4 cellular contexts compared by ENCODE assay signal in genomic region chr1:35058321-35058720, GRCh38. TPM values are rescaled to one million over a fixed set of nuclear protein-coding genes. Genes with fewer than 3 reads are reported as not detected.
DNase-seq lines count a peak whose midpoint lies in the region; ATAC-seq, FAIRE-seq and TF ChIP-seq lines count a peak whose summit lies in the region.
"Not testable (repeated sequence)": the region's sequence is repeated elsewhere in the genome, so short reads cannot be mapped to it uniquely, and the experiment has no call there.

No MANE protein-coding gene starts in this region.

- FAIRE-seq in K562 (lab: Jason Lieb, UNC): not testable (repeated sequence)

- not testable (repeated sequence) for H3K9me3 ChIP-seq in HCT116 (ENCODE audit: control insufficient read depth in 1 of 2, insufficient read depth in 1 of 2, low read depth in 1 of 2, low read length in 2 of 2); K562 (replicated peaks; ENCODE audit: control insufficient read depth, insufficient read depth, low read depth, low read length)

- CTCF ChIA-PET in HCT116 (lab: Charles Lee); K562 (lab: Yijun Ruan, JAX; ENCODE audit: low intra/inter-chr PET ratio): not testable (repeated sequence)

- not testable (repeated sequence) for H3K9me2 ChIP-seq in HCT116 (ENCODE audit: insufficient read depth)

- TF ChIP-seq CTCF in HCT116 (IDR thresholded peaks at IDR 0.05 in 2 of 3, conservative IDR thresholded peaks at IDR 0.05 in 1 of 3; ENCODE audit: borderline replicate concordance in 1 of 3, insufficient read depth in 1 of 3, low read depth in 2 of 3, low read length in 2 of 3); K562 (IDR thresholded peaks at IDR 0.05 in 2 of 3, conservative IDR thresholded peaks at IDR 0.05 in 1 of 3; ENCODE audit: insufficient read depth in 2 of 3, low read depth in 1 of 3, low read length in 3 of 3): not testable (repeated sequence)

- BruUV-seq in HCT116 (replicated peaks; lab: Mats Ljungman, UMichigan); K562 (replicated peaks; lab: Mats Ljungman, UMichigan): not testable (repeated sequence)

- not testable (repeated sequence) for TF ChIP-seq EP300 in K562 (IDR thresholded peaks at IDR 0.05; ENCODE audit: low read length)

- not testable (repeated sequence) for H3K9me1 ChIP-seq in K562 (ENCODE audit: control insufficient read depth, insufficient read depth, low read length)

- not testable (repeated sequence) for H2AFZ ChIP-seq in HCT116 (ENCODE audit: low read depth, low read length, poor library complexity, severe bottlenecking); K562 (ENCODE audit: low read depth, low read length)

- TF ChIP-seq RAD21 in HCT116 (IDR thresholded peaks at IDR 0.05; ENCODE audit: low read depth); K562 (CRISPR knock-in tag; conservative IDR thresholded peaks at IDR 0.05 in 1 of 2, IDR thresholded peaks at IDR 0.05 in 1 of 2): not testable (repeated sequence)

- H4K20me1 ChIP-seq in HCT116 (ENCODE audit: insufficient read depth); K562 (replicated peaks; ENCODE audit: control insufficient read depth, insufficient read depth, low read length): not testable (repeated sequence)

- not testable (repeated sequence) for H3K27me3 ChIP-seq in HCT116 (ENCODE audit: insufficient read depth, low read length)
- peaks cover 3 to 11% of the 10 kb centered on the region in 2 experiments; a peak in 3 of 5 replicates for H3K27me3 ChIP-seq in K562 (ENCODE audit: control insufficient read depth in 2 of 2, insufficient read depth in 2 of 2, low read length in 2 of 2)

- intact Hi-C loops in HCT116 (cut with micrococcal nuclease); K562 (cut with micrococcal nuclease); left colon (cut with DNase I, micrococcal nuclease): not testable (repeated sequence)

- H3K36me3 ChIP-seq in HCT116 (ENCODE audit: control insufficient read depth in 1 of 2, insufficient read depth in 2 of 2, low read length in 2 of 2); K562 (ENCODE audit: control insufficient read depth, insufficient read depth, low read length): not testable (repeated sequence)

- RAD21 ChIA-PET in HCT116 (lab: Charles Lee; ENCODE audit: low non-redundant PET in 1 of 2, low total read pairs in 2 of 2, uncharacterized antibody in 2 of 2, unreplicated experiment in 2 of 2): not testable (repeated sequence)

- H3K79me2 ChIP-seq in HCT116 (ENCODE audit: insufficient read depth, low read length); K562 (ENCODE audit: control insufficient read depth, insufficient read depth, low read length): not testable (repeated sequence)

- POLR2A ChIA-PET in HCT116 (lab: Charles Lee); K562 (lab: Yijun Ruan, JAX): not testable (repeated sequence)

- not testable (repeated sequence) for H3K4me1 ChIP-seq in HCT116 (ENCODE audit: control insufficient read depth in 1 of 2, insufficient read depth in 2 of 2, low read length in 2 of 2); K562 (replicated peaks in 1 of 2; ENCODE audit: control insufficient read depth in 2 of 2, insufficient read depth in 2 of 2, low read length in 2 of 2)

- not testable (repeated sequence) for DNase-seq in HCT116 (ENCODE audit: low read depth, low spot score); K562 (ENCODE audit: extremely low read depth in 1 of 4, low spot score in 3 of 4); left colon

- in situ Hi-C loops in K562 (cut with MboI): not testable (repeated sequence)

- not testable (repeated sequence) for H3K4me3 ChIP-seq in HCT116 (replicated peaks in 1 of 2; ENCODE audit: low read depth in 1 of 2, low read length in 2 of 2); K562

- not testable (repeated sequence) for H3K27ac ChIP-seq in HCT116 (ENCODE audit: low read depth, low read length); K562 (ENCODE audit: extremely low read depth, low read depth, low read length)

- not testable (repeated sequence) for ATAC-seq in HCT116, K562
- ATAC-seq in esophagus mucosa: peak; percentile 92
- peak; percentile 42 for ATAC-seq in left colon

- 0 out of 2 replicates have a peak overlapping the region, but pooled peaks have one; percentile 3 for H3K4me2 ChIP-seq in HCT116 (ENCODE audit: low read length)
- not testable (repeated sequence) for H3K4me2 ChIP-seq in K562 (ENCODE audit: insufficient read depth, low read length)

- not testable (repeated sequence) for H3K9ac ChIP-seq in HCT116 (ENCODE audit: low read length); K562 (ENCODE audit: insufficient read depth in 1 of 2, low read depth in 2 of 2, low read length in 2 of 2)

- TF ChIP-seq POLR2A in HCT116 (IDR thresholded peaks at IDR 0.05; ENCODE audit: borderline replicate concordance, extremely low read depth, insufficient read depth, insufficient read length); K562 (conservative IDR thresholded peaks at IDR 0.05): not testable (repeated sequence)

- 19% methylated on average over 7 of the region's 7 CpGs for WGBS in K562 (ENCODE audit: insufficient coverage, low coverage, missing lambda C conversion rate)

TF ChIP-seq in HCT116, 20 proteins besides CTCF, POLR2A, EP300 and RAD21:
- TF ChIP-seq MAX (IDR thresholded peaks at IDR 0.05): 0 out of 2 replicates have a peak, but pooled peaks have one; percentile 19

TF ChIP-seq in K562, 482 proteins besides CTCF, POLR2A, EP300 and RAD21:
- peak; percentile 16; the same call in 1 of the 2 replicates for TF ChIP-seq PKNOX1 (IDR thresholded peaks at IDR 0.05)

RNA-seq across cellular contexts. Expression of gene ZMYM1, which starts 20.9 kb away (rescaled TPM):
- 37.6 TPM for total RNA-seq in HCT116 (2021; ENCODE audit: unreplicated experiment)
- polyA plus RNA-seq in HCT116 (2012): 5.9 and 8.3 TPM in 2 replicates
- total RNA-seq in K562 (2011; cell fraction: chromatin; rRNA removed; ENCODE audit: low replicate concordance): 52.0 and 81.1 TPM in 2 replicates
- total RNA-seq in K562 (2011; cell fraction: nucleolus; rRNA removed): 19.8 and 24.6 TPM in 2 replicates
- total RNA-seq in K562 (2011; cell fraction: nucleoplasm; rRNA removed): 35.9 and 38.6 TPM in 2 replicates
- total RNA-seq in K562 (2014; rRNA removed): 8.0 and 10.6 TPM in 2 replicates
- total RNA-seq in K562 (2014; rRNA removed; fragmentation: Illumina TruSeq; extraction: Trizol): 23.9 and 25.1 TPM in 2 replicates
- 20.5 and 24.5 TPM in 2 replicates for total RNA-seq in K562 (2015; rRNA removed; fragmentation: Illumina TruSeq; extraction: Trizol)
- 18.6 and 20.3 TPM in 2 replicates for total RNA-seq in K562 (2021)
- 25.4 and 27.0 TPM in 2 replicates for polyA plus RNA-seq in K562 (2011; rRNA removed)
- polyA plus RNA-seq in K562 (2011; cell fraction: cytosol; rRNA removed): 6.5 and 12.9 TPM in 2 replicates
- polyA plus RNA-seq in K562 (2011; cell fraction: nucleus; rRNA removed): 21.6 and 24.5 TPM in 2 replicates
- polyA plus RNA-seq in K562 (2012): 7.5 and 8.5 TPM in 2 replicates
- 12.2 and 15.8 TPM in 2 replicates for polyA plus RNA-seq in K562 (2014; fragmentation: Illumina TruSeq; extraction: Trizol)
- polyA plus RNA-seq in K562 (2014; fragmentation: Nextera tagmentation; extraction: Ambion mirVana): 10 to 100 TPM in 1 of 2 experiments, 1 to 10 TPM in 1; 8.8 to 14.2 TPM
- polyA plus RNA-seq in K562 (2014; rRNA removed): 7.5 and 8.6 TPM in 2 replicates
- 63.3 and 94.2 TPM in 2 replicates for polyA minus RNA-seq in K562 (2011; rRNA and poly(A)+ RNA removed)
- polyA minus RNA-seq in K562 (2011; cell fraction: cytosol; rRNA and poly(A)+ RNA removed): 17.0 and 20.5 TPM in 2 replicates
- 7.1 and 24.3 TPM in 2 replicates for polyA minus RNA-seq in K562 (2011; cell fraction: nucleus; rRNA and poly(A)+ RNA removed)
- total RNA-seq in esophagus mucosa: 17.5 TPM
- 10 to 100 TPM; 12.3 to 15.9 TPM for total RNA-seq in left colon

RNA-seq across cellular contexts. Expression of gene ZMYM6, which starts 26.6 kb away (rescaled TPM):
- total RNA-seq in HCT116 (2021; ENCODE audit: unreplicated experiment): 14.4 TPM
- polyA plus RNA-seq in HCT116 (2012): 2.8 and 4.1 TPM in 2 replicates
- 68.5 and 124 TPM in 2 replicates for total RNA-seq in K562 (2011; cell fraction: chromatin; rRNA removed; ENCODE audit: low replicate concordance)
- total RNA-seq in K562 (2011; cell fraction: nucleolus; rRNA removed): 42.4 and 49.6 TPM in 2 replicates
- total RNA-seq in K562 (2011; cell fraction: nucleoplasm; rRNA removed): 65.0 and 87.1 TPM in 2 replicates
- 8.9 and 9.0 TPM in 2 replicates for total RNA-seq in K562 (2014; rRNA removed)
- total RNA-seq in K562 (2014; rRNA removed; fragmentation: Illumina TruSeq; extraction: Trizol): 19.7 and 20.8 TPM in 2 replicates
- total RNA-seq in K562 (2015; rRNA removed; fragmentation: Illumina TruSeq; extraction: Trizol): 15.8 and 18.7 TPM in 2 replicates
- 19.3 and 21.4 TPM in 2 replicates for total RNA-seq in K562 (2021)
- polyA plus RNA-seq in K562 (2011; rRNA removed): 19.6 and 22.6 TPM in 2 replicates
- polyA plus RNA-seq in K562 (2011; cell fraction: cytosol; rRNA removed): 6.0 and 11.4 TPM in 2 replicates
- polyA plus RNA-seq in K562 (2011; cell fraction: nucleus; rRNA removed): 48.1 and 49.8 TPM in 2 replicates
- polyA plus RNA-seq in K562 (2012): 13.0 and 15.5 TPM in 2 replicates
- 16.6 and 21.6 TPM in 2 replicates for polyA plus RNA-seq in K562 (2014; fragmentation: Illumina TruSeq; extraction: Trizol)
- 10 to 100 TPM; 14.6 to 21.9 TPM for polyA plus RNA-seq in K562 (2014; fragmentation: Nextera tagmentation; extraction: Ambion mirVana)
- 15.8 TPM in 2 replicates for polyA plus RNA-seq in K562 (2014; rRNA removed)
- 20.9 and 33.6 TPM in 2 replicates for polyA minus RNA-seq in K562 (2011; rRNA and poly(A)+ RNA removed)
- 8.9 and 29.3 TPM in 2 replicates for polyA minus RNA-seq in K562 (2011; cell fraction: cytosol; rRNA and poly(A)+ RNA removed)
- polyA minus RNA-seq in K562 (2011; cell fraction: nucleus; rRNA and poly(A)+ RNA removed): 33.1 and 54.0 TPM in 2 replicates
- 14.9 TPM for total RNA-seq in esophagus mucosa
- 10 to 100 TPM; 19.4 to 21.4 TPM for total RNA-seq in left colon
